Comparison of ENCODE assay signal across 8 cellular contexts in the genomic region with DNA sequence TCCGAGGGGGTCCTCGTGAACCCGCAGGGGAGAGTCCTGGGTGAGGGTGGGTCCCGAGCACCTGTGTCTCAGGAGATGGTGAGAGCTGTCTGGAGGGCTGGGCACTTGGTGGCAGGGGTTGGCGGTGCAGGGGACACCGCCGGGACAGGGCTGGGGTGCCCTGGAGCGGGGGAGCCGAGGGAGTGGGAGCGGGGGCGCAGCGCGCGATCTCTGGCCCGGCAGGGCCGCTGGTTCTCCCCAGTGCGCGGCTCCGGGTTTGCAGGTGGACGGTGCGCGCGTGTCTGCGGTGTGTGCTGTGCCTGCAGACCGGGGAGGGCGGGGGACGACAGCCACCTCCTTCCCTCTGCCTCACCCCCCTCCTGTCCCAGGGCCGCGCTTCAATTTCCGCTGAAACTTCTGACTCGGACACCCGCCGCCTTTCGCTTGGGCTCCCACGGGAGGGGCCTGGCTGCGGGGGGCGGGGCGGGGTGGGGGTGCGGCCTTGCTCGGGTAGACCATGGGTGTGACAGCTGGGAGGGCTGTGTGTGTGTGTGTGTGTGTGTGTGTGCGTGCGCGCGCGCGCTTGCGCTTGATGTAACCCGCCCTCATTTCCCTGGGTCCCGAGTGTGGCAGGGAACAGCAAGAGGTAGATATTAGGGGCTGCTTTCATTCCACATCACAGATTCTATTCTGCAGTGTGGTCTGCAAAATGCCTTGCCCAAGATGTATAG. TPM values are rescaled to one million over a fixed set of nuclear protein-coding genes. Genes with fewer than 3 reads are reported as not detected.
A peak's percentile ranks its signal among the peaks of the same experiment; 100 is the strongest.
DNase-seq lines count a peak whose midpoint lies in the region; ATAC-seq and TF ChIP-seq lines count a peak whose summit lies in the region.

No MANE protein-coding gene starts in this region.

- peaks cover 3% of the 10 kb centered on the region; the same call in 1 of the 2 replicates for H3K36me3 ChIP-seq in IMR-90 (ENCODE audit: control insufficient read depth, insufficient read depth, low read length)
- H3K36me3 ChIP-seq in SJCRH30 = no peaks in the 10 kb centered on the region; the same call in 1 of the 2 replicates
- no peaks in the 10 kb centered on the region for H3K36me3 ChIP-seq in urinary bladder (ENCODE audit: insufficient read depth)

- H3K9me3 ChIP-seq in IMR-90 (ENCODE audit: control insufficient read depth, insufficient read depth, low read length) (no peaks in the 10 kb centered on the region), SJCRH30 (replicated peaks) (no peaks in the 10 kb centered on the region)

- POLR2A ChIA-PET in IMR-90 (lab: Charles Lee; ENCODE audit: unreplicated experiment) = interaction anchor here (1.0 kb wide), 1 partner anchor 26 kb away, joined by 4 read pairs; no protein-coding TSS in a partner anchor

- intact Hi-C loops in IMR-90 (cut with micrococcal nuclease) (no loop called here), head of caudate nucleus (cut with DNase I) (no loop called here), posterior vena cava (cut with DNase I) (no loop called here)
- intact Hi-C loops in activated naive CD4-positive, alpha-beta T cell treated with anti-CD3 and anti-CD28 coated beads for 36 hours (cut with micrococcal nuclease) = loop anchor here (1.0 to 5.0 kb wide), 3 partner anchors 15 to 34 kb away; a partner anchor contains a TSS

- dilution Hi-C loops in IMR-90 (cut with HindIII; ENCODE audit: low sequenced_read_pairs, unreplicated experiment) = no loop called here

- H3K27me3 Mint-ChIP-seq in activated naive CD4-positive, alpha-beta T cell treated with anti-CD3 and anti-CD28 coated beads for 36 hours (ENCODE audit: low read depth) = no peaks in the 10 kb centered on the region

- no peak overlapping the region; the same call in 2 of the 3 replicates for H2BK15ac ChIP-seq in IMR-90 (ENCODE audit: low read depth, low read length)

- TF ChIP-seq RAD21 in IMR-90 (IDR thresholded peaks at IDR 0.05; ENCODE audit: low read length) = no peak

- peak overlapping the region; percentile 83 for H3K4me3 Mint-ChIP-seq in activated naive CD4-positive, alpha-beta T cell treated with anti-CD3 and anti-CD28 coated beads for 36 hours

- H4K20me1 ChIP-seq in IMR-90 (ENCODE audit: insufficient read depth, low read length) = peaks cover 36% of the 10 kb centered on the region

- peak overlapping the region; percentile 59; the same call in 1 of the 2 replicates for H3K23ac ChIP-seq in IMR-90 (ENCODE audit: low read depth, low read length)

- peak overlapping the region; percentile 96 for H3K9ac ChIP-seq in IMR-90 (ENCODE audit: low read depth, low read length)

- H3K4me1 Mint-ChIP-seq in activated naive CD4-positive, alpha-beta T cell treated with anti-CD3 and anti-CD28 coated beads for 36 hours (ENCODE audit: low read depth) = peaks cover 25% of the 10 kb centered on the region

- 5% methylated on average over 7 of the region's 49 CpGs; no CpG with 5 or more reads in 1 of the 2 experiments for WGBS in IMR-90 (ENCODE audit: extremely low coverage in 2 of 2, insufficient read length in 1 of 2), 2 experiments
- WGBS in urinary bladder = 2% methylated on average over 49 of the region's 49 CpGs

- H3K4me1 ChIP-seq in IMR-90 (ENCODE audit: control insufficient read depth, insufficient read depth, low read length) (peaks cover 5% of the 10 kb centered on the region), SJCRH30 (no peaks in the 10 kb centered on the region), urinary bladder (ENCODE audit: insufficient read depth) (no peaks in the 10 kb centered on the region)

- no TSS peak for BruUV-seq in IMR-90 (replicated peaks; lab: Mats Ljungman, UMichigan)

- H4K8ac ChIP-seq in IMR-90 (ENCODE audit: low read depth in 2 of 2, low read length in 2 of 2) = peak overlapping the region; percentile 60 to 87; a peak in 2 of 4 replicates

- peaks cover 4 to 49% of the 10 kb centered on the region in 2 experiments; a peak in 3 of 4 replicates for H3K79me1 ChIP-seq in IMR-90 (ENCODE audit: low read depth in 1 of 2, low read length in 2 of 2)

- ATAC-seq in GM21515 (IDR thresholded peaks at IDR 0.05; ENCODE audit: unreplicated experiment) = peak; percentile 61
- peak; percentile 77 for ATAC-seq in IMR-90 (ENCODE audit: low read depth)

- H3K36me3 Mint-ChIP-seq in activated naive CD4-positive, alpha-beta T cell treated with anti-CD3 and anti-CD28 coated beads for 36 hours (ENCODE audit: low read depth) = peaks cover 14% of the 10 kb centered on the region

- H4K91ac ChIP-seq in IMR-90 (ENCODE audit: insufficient read depth, low read depth, low read length) = peak overlapping the region; percentile 63

- peak overlapping the region; percentile 88; the same call in 1 of the 2 replicates for H4K5ac ChIP-seq in IMR-90 (ENCODE audit: low read depth, low read length)

- H3K27ac ChIP-seq in IMR-90 (ENCODE audit: insufficient read depth, low read length) (peak overlapping the region; percentile 93), SJCRH30 (peak overlapping the region; percentile 63; the same call in 1 of the 2 replicates), urinary bladder (ENCODE audit: low read depth) (peak overlapping the region; percentile 62)

- peak overlapping the region; percentile 66 for H2BK5ac ChIP-seq in IMR-90 (ENCODE audit: low read depth, low read length, poor library complexity, severe bottlenecking)

- H2AFZ ChIP-seq in IMR-90 (replicated peaks; ENCODE audit: low read length, poor library complexity) = peak overlapping the region; percentile 86

- H3K4me3 ChIP-seq in IMR-90 (ENCODE audit: insufficient read depth, low read depth, low read length) (peak overlapping the region; percentile 95), SJCRH30 (peak overlapping the region; percentile 82), urinary bladder (ENCODE audit: low read depth, low read length) (peak overlapping the region; percentile 70)

- TF ChIP-seq POLR2A in IMR-90 (IDR thresholded peaks at IDR 0.05; ENCODE audit: low read depth, low read length) = peak; percentile 57; the same call in 1 of the 2 replicates

- peaks cover 19% of the 10 kb centered on the region for H3K9me1 ChIP-seq in IMR-90 (ENCODE audit: insufficient read depth, low read length)

- H3K27me3 ChIP-seq in IMR-90 (ENCODE audit: control insufficient read depth, insufficient read depth, low read length) (no peaks in the 10 kb centered on the region), SJCRH30 (no peaks in the 10 kb centered on the region)

- no peaks in the 10 kb centered on the region for H3K9me3 Mint-ChIP-seq in activated naive CD4-positive, alpha-beta T cell treated with anti-CD3 and anti-CD28 coated beads for 36 hours

- H3K4me2 ChIP-seq in IMR-90 (ENCODE audit: low read depth, low read length) = peak overlapping the region; percentile 90

- H2BK120ac ChIP-seq in IMR-90 (ENCODE audit: low read depth, low read length) = peak overlapping the region; percentile 28; the same call in 1 of the 2 replicates

- CTCF ChIA-PET in IMR-90 (lab: Yijun Ruan, JAX) = no interaction called here
- CTCF ChIA-PET in activated naive CD4-positive, alpha-beta T cell treated with anti-CD3 and anti-CD28 coated beads for 36 hours (lab: Charles Lee) = interaction anchor here (0.8 to 1.8 kb wide), 3 partner anchors 15 to 44 kb away, joined by 3 to 5 read pairs (median 3); no protein-coding TSS in a partner anchor

- H3K56ac ChIP-seq in IMR-90 (ENCODE audit: extremely low read depth, insufficient read depth, low read length) = no peak overlapping the region

- H3K27ac Mint-ChIP-seq in activated naive CD4-positive, alpha-beta T cell treated with anti-CD3 and anti-CD28 coated beads for 36 hours = peak overlapping the region; percentile 83

- peak overlapping the region; percentile 95 for H2AK9ac ChIP-seq in IMR-90 (replicated peaks; ENCODE audit: low read depth, low read length, poor library complexity)

- peak overlapping the region; percentile 85; the same call in 1 of the 2 replicates for H3K14ac ChIP-seq in IMR-90 (replicated peaks; ENCODE audit: low read depth, low read length)

- H3K4ac ChIP-seq in IMR-90 (ENCODE audit: low read depth, low read length) = peak overlapping the region; percentile 88

- peak overlapping the region; percentile 91 for H2AK5ac ChIP-seq in IMR-90 (ENCODE audit: low read depth, low read length)

- DNase-seq in DMS153 (lab: John Stamatoyannopoulos, UW) = peak; percentile 38
- DNase-seq in IMR-90 = peak; percentile 66
- DNase-seq in SJCRH30 = peak; percentile 87 to 89
- DNase-seq in activated naive CD4-positive, alpha-beta T cell treated with anti-CD3 and anti-CD28 coated beads for 36 hours = peak; percentile 81
- DNase-seq in head of caudate nucleus = peak in 24 of 42 donors; percentile 7 to 68 (median 22)
- DNase-seq in posterior vena cava (ENCODE audit: low spot score) = peak; percentile 91

- in situ Hi-C loops in IMR-90 (cut with MboI; ENCODE audit: low sequenced_read_pairs) = no loop called here

- no peak overlapping the region for H2BK20ac ChIP-seq in IMR-90 (ENCODE audit: low read depth, low read length)

- H3K18ac ChIP-seq in IMR-90 (ENCODE audit: low read depth, low read length) = peak overlapping the region; percentile 64; the same call in 1 of the 2 replicates

- no peak for TF ChIP-seq CTCF in IMR-90 (conservative IDR thresholded peaks at IDR 0.05; ENCODE audit: low read depth, low read length)

RNA-seq across cellular contexts. Expression of a gene that starts 1.2 kb away (rescaled TPM):
- 15.0 and 18.5 TPM in 2 replicates for total RNA-seq in IMR-90 (2012; rRNA removed)
- 23.2 and 23.4 TPM in 2 replicates for polyA plus RNA-seq in IMR-90 (2012; rRNA removed)
- polyA plus RNA-seq in IMR-90 (2012; cell fraction: cytosol; rRNA removed) = 15.9 and 35.9 TPM in 2 replicates
- 13.3 and 22.2 TPM in 2 replicates for polyA plus RNA-seq in IMR-90 (2012; cell fraction: nucleus; rRNA removed; ENCODE audit: low replicate concordance)
- 11.3 and 12.4 TPM in 2 replicates for total RNA-seq in SJCRH30 (2014; rRNA removed; shearing (Covaris generic))
- 10 to 100 TPM; 47.4 to 49.2 TPM for total RNA-seq in activated naive CD4-positive, alpha-beta T cell treated with anti-CD3 and anti-CD28 coated beads for 36 hours
- total RNA-seq in posterior vena cava = 10 to 100 TPM in 1 of 2 donors, 1 to 10 TPM in 1; 7.8 to 12.6 TPM
- total RNA-seq in urinary bladder = 3.9 TPM
- polyA plus RNA-seq in urinary bladder = 6.3 TPM

RNA-seq across cellular contexts. Expression of a gene that starts 26.4 kb away (rescaled TPM):
- total RNA-seq in IMR-90 (2012; rRNA removed) (29.2 and 29.9 TPM in 2 replicates), posterior vena cava (10 to 100 TPM; 46.7 to 54.4 TPM), urinary bladder (42.1 TPM)
- polyA plus RNA-seq in IMR-90 (2012; rRNA removed) (84.2 and 89.4 TPM in 2 replicates), urinary bladder (94.3 TPM)
- polyA plus RNA-seq in IMR-90 (2012; cell fraction: cytosol; rRNA removed) = 51.3 and 95.8 TPM in 2 replicates
- 154 and 323 TPM in 2 replicates for polyA plus RNA-seq in IMR-90 (2012; cell fraction: nucleus; rRNA removed; ENCODE audit: low replicate concordance)
- 26.1 and 28.5 TPM in 2 replicates for total RNA-seq in SJCRH30 (2014; rRNA removed; shearing (Covaris generic))
- total RNA-seq in activated naive CD4-positive, alpha-beta T cell treated with anti-CD3 and anti-CD28 coated beads for 36 hours = 100 to 1,000 TPM; 150 to 160 TPM

RNA-seq across cellular contexts. Expression of a gene that starts 34.8 kb away (rescaled TPM):
- total RNA-seq in IMR-90 (2012; rRNA removed) (9.9 and 17.5 TPM in 2 replicates), posterior vena cava (10 to 100 TPM; 44.2 to 51.0 TPM), urinary bladder (10.8 TPM)
- polyA plus RNA-seq in IMR-90 (2012; rRNA removed) (75.1 and 101 TPM in 2 replicates), urinary bladder (47.5 TPM)
- 67.5 and 73.6 TPM in 2 replicates for polyA plus RNA-seq in IMR-90 (2012; cell fraction: cytosol; rRNA removed)
- 35.0 and 62.6 TPM in 2 replicates for polyA plus RNA-seq in IMR-90 (2012; cell fraction: nucleus; rRNA removed; ENCODE audit: low replicate concordance)
- total RNA-seq in SJCRH30 (2014; rRNA removed; shearing (Covaris generic)) = 13.2 and 14.9 TPM in 2 replicates
- total RNA-seq in activated naive CD4-positive, alpha-beta T cell treated with anti-CD3 and anti-CD28 coated beads for 36 hours = 1 to 10 TPM; 3.9 to 4.2 TPM

RNA-seq across cellular contexts. Expression of a gene that starts 56.4 kb away (rescaled TPM):
- 1.1 TPM in 2 replicates for total RNA-seq in IMR-90 (2012; rRNA removed)
- 6.2 and 6.4 TPM in 2 replicates for polyA plus RNA-seq in IMR-90 (2012; rRNA removed)
- 9.7 and 10.0 TPM in 2 replicates for polyA plus RNA-seq in IMR-90 (2012; cell fraction: cytosol; rRNA removed)
- polyA plus RNA-seq in IMR-90 (2012; cell fraction: nucleus; rRNA removed; ENCODE audit: low replicate concordance) = 15.8 and 22.6 TPM in 2 replicates
- 12.7 TPM in 2 replicates for total RNA-seq in SJCRH30 (2014; rRNA removed; shearing (Covaris generic))
- total RNA-seq in activated naive CD4-positive, alpha-beta T cell treated with anti-CD3 and anti-CD28 coated beads for 36 hours = 1 to 10 TPM; 6.0 to 6.4 TPM
- total RNA-seq in posterior vena cava = 1 to 10 TPM; 6.6 to 9.5 TPM
- 3.4 TPM for total RNA-seq in urinary bladder
- 11.1 TPM for polyA plus RNA-seq in urinary bladder

Comparison
In these comparisons a context has a peak if more than half of its experiments do, and no peak if none do; other contexts are left out.
1. Peak in every context shown above with its lines: DNase-seq, ATAC-seq, H3K4me3 ChIP-seq and H3K27ac ChIP-seq.
2. DNase-seq: peak in every context shown above with its lines; median percentile 91 in posterior vena cava; 88 in SJCRH30; 81 in activated naive CD4-positive, alpha-beta T cell treated with anti-CD3 and anti-CD28 coated beads for 36 hours; 66 in IMR-90; 38 in DMS153; 22 in head of caudate nucleus.